In genomic region chr2:30225131-30225762, GRCh38 we compare ENCODE assay signal across 1 cellular context.
TF ChIP-seq lines count a peak whose summit lies in the region.

No MANE protein-coding gene starts in this region.

TF ChIP-seq in WTC11, 78 proteins besides CTCF, POLR2A, EP300 and RAD21 (continued from another document):
- TF ChIP-seq, protein P1, sequence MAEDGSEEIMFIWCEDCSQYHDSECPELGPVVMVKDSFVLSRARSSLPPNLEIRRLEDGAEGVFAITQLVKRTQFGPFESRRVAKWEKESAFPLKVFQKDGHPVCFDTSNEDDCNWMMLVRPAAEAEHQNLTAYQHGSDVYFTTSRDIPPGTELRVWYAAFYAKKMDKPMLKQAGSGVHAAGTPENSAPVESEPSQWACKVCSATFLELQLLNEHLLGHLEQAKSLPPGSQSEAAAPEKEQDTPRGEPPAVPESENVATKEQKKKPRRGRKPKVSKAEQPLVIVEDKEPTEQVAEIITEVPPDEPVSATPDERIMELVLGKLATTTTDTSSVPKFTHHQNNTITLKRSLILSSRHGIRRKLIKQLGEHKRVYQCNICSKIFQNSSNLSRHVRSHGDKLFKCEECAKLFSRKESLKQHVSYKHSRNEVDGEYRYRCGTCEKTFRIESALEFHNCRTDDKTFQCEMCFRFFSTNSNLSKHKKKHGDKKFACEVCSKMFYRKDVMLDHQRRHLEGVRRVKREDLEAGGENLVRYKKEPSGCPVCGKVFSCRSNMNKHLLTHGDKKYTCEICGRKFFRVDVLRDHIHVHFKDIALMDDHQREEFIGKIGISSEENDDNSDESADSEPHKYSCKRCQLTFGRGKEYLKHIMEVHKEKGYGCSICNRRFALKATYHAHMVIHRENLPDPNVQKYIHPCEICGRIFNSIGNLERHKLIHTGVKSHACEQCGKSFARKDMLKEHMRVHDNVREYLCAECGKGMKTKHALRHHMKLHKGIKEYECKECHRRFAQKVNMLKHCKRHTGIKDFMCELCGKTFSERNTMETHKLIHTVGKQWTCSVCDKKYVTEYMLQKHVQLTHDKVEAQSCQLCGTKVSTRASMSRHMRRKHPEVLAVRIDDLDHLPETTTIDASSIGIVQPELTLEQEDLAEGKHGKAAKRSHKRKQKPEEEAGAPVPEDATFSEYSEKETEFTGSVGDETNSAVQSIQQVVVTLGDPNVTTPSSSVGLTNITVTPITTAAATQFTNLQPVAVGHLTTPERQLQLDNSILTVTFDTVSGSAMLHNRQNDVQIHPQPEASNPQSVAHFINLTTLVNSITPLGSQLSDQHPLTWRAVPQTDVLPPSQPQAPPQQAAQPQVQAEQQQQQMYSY (CRISPR knock-in tag; IDR thresholded peaks at IDR 0.05), result no peak
- TF ChIP-seq NFATC4 (CRISPR knock-in tag; IDR thresholded peaks at IDR 0.05), result no peak
- TF ChIP-seq ZNF396 (CRISPR knock-in tag; IDR thresholded peaks at IDR 0.05; ENCODE audit: borderline replicate concordance), result no peak
- no peak for TF ChIP-seq SOX15 (CRISPR knock-in tag; IDR thresholded peaks at IDR 0.05)
- TF ChIP-seq NFYB (CRISPR knock-in tag; conservative IDR thresholded peaks at IDR 0.05; ENCODE audit: low read depth), result no peak
- TF ChIP-seq, protein P2, sequence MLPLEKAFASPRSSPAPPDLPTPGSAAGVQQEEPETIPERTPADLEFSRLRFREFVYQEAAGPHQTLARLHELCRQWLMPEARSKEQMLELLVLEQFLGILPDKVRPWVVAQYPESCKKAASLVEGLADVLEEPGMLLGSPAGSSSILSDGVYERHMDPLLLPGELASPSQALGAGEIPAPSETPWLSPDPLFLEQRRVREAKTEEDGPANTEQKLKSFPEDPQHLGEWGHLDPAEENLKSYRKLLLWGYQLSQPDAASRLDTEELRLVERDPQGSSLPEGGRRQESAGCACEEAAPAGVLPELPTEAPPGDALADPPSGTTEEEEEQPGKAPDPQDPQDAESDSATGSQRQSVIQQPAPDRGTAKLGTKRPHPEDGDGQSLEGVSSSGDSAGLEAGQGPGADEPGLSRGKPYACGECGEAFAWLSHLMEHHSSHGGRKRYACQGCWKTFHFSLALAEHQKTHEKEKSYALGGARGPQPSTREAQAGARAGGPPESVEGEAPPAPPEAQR (CRISPR knock-in tag; IDR thresholded peaks at IDR 0.05), result no peak
- TF ChIP-seq NR2C2 (CRISPR knock-in tag; IDR thresholded peaks at IDR 0.05), result no peak
- no peak for TF ChIP-seq JUN (CRISPR knock-in tag; IDR thresholded peaks at IDR 0.05)
- TF ChIP-seq HMGXB4 (CRISPR knock-in tag; IDR thresholded peaks at IDR 0.05), result no peak
- no peak for TF ChIP-seq ETV6 (CRISPR knock-in tag; IDR thresholded peaks at IDR 0.05)
TF ChIP-seq in WTC11: peak in this region for 0.
